In genomic region chr2:51247252-51247651, GRCh38 we compare ENCODE assay signal across 27 cellular contexts.
DNase-seq lines count a peak whose midpoint lies in the region; FAIRE-seq and TF ChIP-seq lines count a peak whose summit lies in the region.
"Had no signal": no experiment of that assay in that cellular context is flagged by ENCODE, and none has a peak within 500 bp of the region (broad histone marks: within the 10 kb centered on the region; RNA-seq: fewer than 3 reads in every experiment).

No MANE protein-coding gene starts in this region.

- H3K4me1 ChIP-seq in astrocyte (ENCODE audit: insufficient read depth, low read length) = no peaks in the 10 kb centered on the region
- H3K4me1 ChIP-seq: colonic mucosa, stomach, tibial artery had no signal

- H3K4me1 Mint-ChIP-seq in astrocyte (ENCODE audit: low read depth, unreplicated experiment) = no peaks in the 10 kb centered on the region
- H3K4me1 Mint-ChIP-seq: activated B cell treated with CpG ODN at 0.5 μM for 24 hours, nephron had no signal

- TF ChIP-seq CTCF in astrocyte (IDR thresholded peaks at IDR 0.05; ENCODE audit: insufficient read depth, low read depth, low read length) = no peak

- H4K20me1 ChIP-seq in astrocyte (ENCODE audit: insufficient read depth, low read length) = no peaks in the 10 kb centered on the region

- H3K36me3 ChIP-seq in astrocyte (ENCODE audit: insufficient read depth, low read length) = no peaks in the 10 kb centered on the region
- H3K36me3 ChIP-seq: cardiac muscle cell, colonic mucosa, ovary, stomach, tibial artery had no signal

- H3K9ac ChIP-seq in astrocyte (ENCODE audit: low read length) = no peak overlapping the region
- H3K9ac ChIP-seq: GM23248 had no signal

- no peak overlapping the region for H3K27ac ChIP-seq in astrocyte (ENCODE audit: low read depth, low read length)
- H3K27ac ChIP-seq: cardiac muscle cell, colonic mucosa, GM23248, ovary, stomach, tibial artery had no signal

- DNase-seq in NCI-H82 (lab: John Stamatoyannopoulos, UW) (peak; percentile 9), NCI-H82 treated with DMSO at 0.1 percent for 48 hours (lab: John Stamatoyannopoulos, UW; ENCODE audit: unreplicated experiment) (no peak), NCI-H69 (lab: John Stamatoyannopoulos, UW) (peak; percentile 8), astrocyte (ENCODE audit: low read depth) (peak; percentile 24), HuH-7 (ENCODE audit: low spot score) (no peak), NOMO-1 (lab: John Stamatoyannopoulos, UW; ENCODE audit: unreplicated experiment in 2 of 2) (no peak), COR-L47 (lab: John Stamatoyannopoulos, UW) (no peak)
- DNase-seq in activated CD4-positive, alpha-beta T cell treated with anti-CD3 and anti-CD28 coated beads, Interleukin-2, amount 50 U/mL, for 48 hours = no peak
- DNase-seq: activated B cell treated with CpG ODN at 0.5 μM for 24 hours; activated CD4-positive, alpha-beta T cell treated with anti-CD3 and anti-CD28 coated beads, Interleukin-2, amount 50 U/mL, for 1 hour; aorta; colonic mucosa; DMS79 treated with DMSO at 0.1 percent for 48 hours; effector CD8-positive, alpha-beta T cell; GM23248; NCI-H1417 treated with DMSO at 0.1 percent for 48 hours; NCI-H2081; ovary; retina; SIG-M5; stimulated activated CD4-positive, alpha-beta T cell treated with anti-CD3 and anti-CD28 coated beads, Interleukin-1b, Interleukin-23, amount 100 ng/mL, for 48 hours; stomach; tibial artery had no signal

- H3K27ac Mint-ChIP-seq in astrocyte (ENCODE audit: unreplicated experiment) = no peak overlapping the region
- H3K27ac Mint-ChIP-seq: activated B cell treated with CpG ODN at 0.5 μM for 24 hours; activated naive CD4-positive, alpha-beta T cell treated with anti-CD3 and anti-CD28 coated beads, Interleukin-2, amount 50 U/mL, for 72 hours; nephron had no signal

- H3K27me3 Mint-ChIP-seq in astrocyte (ENCODE audit: low read depth, unreplicated experiment) = no peaks in the 10 kb centered on the region
- H3K27me3 Mint-ChIP-seq: activated B cell treated with CpG ODN at 0.5 μM for 24 hours had no signal

- H3K9me3 Mint-ChIP-seq in astrocyte (ENCODE audit: unreplicated experiment) = no peaks in the 10 kb centered on the region
- H3K9me3 Mint-ChIP-seq: nephron had no signal

- H3K4me2 ChIP-seq in astrocyte (ENCODE audit: low read length) = no peak overlapping the region
- H3K4me2 ChIP-seq: smooth muscle cell had no signal

- no peak overlapping the region for H3K4me3 ChIP-seq in astrocyte (ENCODE audit: insufficient read depth, low read depth, low read length)
- H3K4me3 ChIP-seq: cardiac muscle cell, colonic mucosa, GM23248, ovary, smooth muscle cell, stomach, tibial artery had no signal

- no peaks in the 10 kb centered on the region for H3K9me3 ChIP-seq in astrocyte (ENCODE audit: insufficient read depth, low read depth, low read length)
- H3K9me3 ChIP-seq: colonic mucosa, ovary, tibial artery had no signal

- H3K36me3 Mint-ChIP-seq in astrocyte (ENCODE audit: low read depth, unreplicated experiment) = no peaks in the 10 kb centered on the region
- H3K36me3 Mint-ChIP-seq: activated naive CD4-positive, alpha-beta T cell treated with anti-CD3 and anti-CD28 coated beads, Interleukin-2, amount 50 U/mL, for 72 hours had no signal

- FAIRE-seq in astrocyte (lab: Jason Lieb, UNC) = no peak

- no peaks in the 10 kb centered on the region for H3K27me3 ChIP-seq in astrocyte (ENCODE audit: insufficient read depth, low read length)
- H3K27me3 ChIP-seq: cardiac muscle cell, colonic mucosa, ovary, stomach, tibial artery had no signal

- H3K79me2 ChIP-seq in astrocyte (ENCODE audit: insufficient read depth, low read length) = no peaks in the 10 kb centered on the region

- no peak overlapping the region for H3K4me3 Mint-ChIP-seq in astrocyte (ENCODE audit: unreplicated experiment)
- H3K4me3 Mint-ChIP-seq: activated B cell treated with CpG ODN at 0.5 μM for 24 hours, nephron had no signal

- H2AFZ ChIP-seq in astrocyte (ENCODE audit: low read depth, low read length) = no peak overlapping the region
- H2AFZ ChIP-seq: GM23248 had no signal

Comparison
In these comparisons a context has a peak if more than half of its experiments do, and no peak if none do; other contexts are left out.
1. DNase-seq: peak in NCI-H82 (single experiment), NCI-H69 (single experiment) and astrocyte (single experiment); none in NCI-H82 treated with DMSO at 0.1 percent for 48 hours (single experiment), HuH-7 (single experiment), NOMO-1 (0 of 2), COR-L47 (single experiment) and activated CD4-positive, alpha-beta T cell treated with anti-CD3 and anti-CD28 coated beads, Interleukin-2, amount 50 U/mL, for 48 hours (0 of 2).